ENCODE assay signal across 8 cellular contexts in genomic region chr9:127223810-127224177, GRCh38. TPM values are rescaled to one million over a fixed set of nuclear protein-coding genes. Genes with fewer than 3 reads are reported as not detected.
DNase-seq lines count a peak whose midpoint lies in the region; ATAC-seq and TF ChIP-seq lines count a peak whose summit lies in the region.

No MANE protein-coding gene starts in this region.

- peaks cover 0 to 6% (median 2%) of the 10 kb centered on the region in 5 donors for H3K27me3 Mint-ChIP-seq in naive thymus-derived CD8-positive, alpha-beta T cell

- CTCF ChIA-PET in AG04450 (lab: Charles Lee) (interaction anchor here (1.0 to 1.2 kb wide), 2 partner anchors 10 to 173 kb away, joined by 3 to 4 read pairs; partner anchors contain the start of gene SLC2A8), IMR-90 (lab: Yijun Ruan, JAX) (interaction anchor here (1.0 to 1.3 kb wide), 2 partner anchors 9 to 173 kb away, joined by 4 to 6 read pairs; partner anchors contain the start of gene SLC2A8)

- WGBS in IMR-90 (ENCODE audit: extremely low coverage in 2 of 2, insufficient read length in 1 of 2), 2 experiments: 31% methylated on average over 2 of the region's 8 CpGs; no CpG with 5 or more reads in 1 of the 2 experiments

- H3K4ac ChIP-seq in IMR-90 (ENCODE audit: low read depth, low read length): no peak overlapping the region

- dilution Hi-C loops in IMR-90 (cut with HindIII; ENCODE audit: low sequenced_read_pairs, unreplicated experiment): no loop called here

- DNase-seq in AG04450 (ENCODE audit: low read depth, low spot score): no peak
- no peak for DNase-seq in IMR-90
- no peak for DNase-seq in colonic mucosa
- peak in 1 of 10 donors; percentile 27 for DNase-seq in naive thymus-derived CD8-positive, alpha-beta T cell
- DNase-seq in superior temporal gyrus (ENCODE audit: extremely low spot score): no peak

- no peak overlapping the region for H2BK15ac ChIP-seq in IMR-90 (ENCODE audit: low read depth, low read length)

- H3K36me3 ChIP-seq in IMR-90 (ENCODE audit: control insufficient read depth, insufficient read depth, low read length) (no peaks in the 10 kb centered on the region), colonic mucosa (no peaks in the 10 kb centered on the region)

- H3K9me3 ChIP-seq in AG04450 (ENCODE audit: control insufficient read depth, insufficient read depth, low read length) (peaks cover 7% of the 10 kb centered on the region; the same call in 1 of the 2 replicates), IMR-90 (ENCODE audit: control insufficient read depth, insufficient read depth, low read length) (no peaks in the 10 kb centered on the region), colonic mucosa (no peaks in the 10 kb centered on the region)

- H3K18ac ChIP-seq in IMR-90 (ENCODE audit: low read depth, low read length): no peak overlapping the region

- no peak overlapping the region; a peak in 1 of 4 replicates for H4K8ac ChIP-seq in IMR-90 (ENCODE audit: low read depth in 2 of 2, low read length in 2 of 2)

- H3K14ac ChIP-seq in IMR-90 (replicated peaks; ENCODE audit: low read depth, low read length): no peak overlapping the region

- H3K4me1 ChIP-seq in IMR-90 (ENCODE audit: control insufficient read depth, insufficient read depth, low read length) (no peaks in the 10 kb centered on the region), colonic mucosa (peaks cover 3% of the 10 kb centered on the region)

- H4K20me1 ChIP-seq in IMR-90 (ENCODE audit: insufficient read depth, low read length): no peaks in the 10 kb centered on the region; the same call in 1 of the 2 replicates

- H3K36me3 Mint-ChIP-seq in naive thymus-derived CD8-positive, alpha-beta T cell: no peaks in the 10 kb centered on the region

- POLR2A ChIA-PET in AG04450 (lab: Yijun Ruan, JAX) (interaction anchor here (1.0 to 1.9 kb wide), 3 partner anchors 13 to 200 kb away, joined by 4 to 7 read pairs (median 4); partner anchors contain the start of gene ZNF79), IMR-90 (lab: Charles Lee; ENCODE audit: unreplicated experiment) (no interaction called here)
- POLR2A ChIA-PET in naive thymus-derived CD8-positive, alpha-beta T cell (lab: Charles Lee): interaction anchor here (0.6 to 3.7 kb wide), 6 partner anchors 13 to 227 kb away, joined by 3 to 23 read pairs (median 5); partner anchors contain the start of genes LRSAM1 and RPL12

- no peak overlapping the region for H3K9ac ChIP-seq in IMR-90 (ENCODE audit: low read depth, low read length)
- H3K9ac ChIP-seq in colonic mucosa (ENCODE audit: low read depth in 2 of 2, low read length in 2 of 2): peak overlapping the region in 1 of 2 donors; percentile 46

- peaks cover 21% of the 10 kb centered on the region for H3K27me3 ChIP-seq in AG04450 (ENCODE audit: control insufficient read depth, insufficient read depth, low read length)
- H3K27me3 ChIP-seq in IMR-90 (ENCODE audit: control insufficient read depth, insufficient read depth, low read length): peaks cover 29% of the 10 kb centered on the region
- no peaks in the 10 kb centered on the region for H3K27me3 ChIP-seq in colonic mucosa

- H2BK5ac ChIP-seq in IMR-90 (ENCODE audit: low read depth, low read length, poor library complexity, severe bottlenecking): no peak overlapping the region

- no peak overlapping the region for H2AK9ac ChIP-seq in IMR-90 (replicated peaks; ENCODE audit: low read depth, low read length, poor library complexity)

- no peak overlapping the region for H4K91ac ChIP-seq in IMR-90 (ENCODE audit: insufficient read depth, low read depth, low read length)

- TF ChIP-seq POLR2A in IMR-90 (IDR thresholded peaks at IDR 0.05; ENCODE audit: low read depth, low read length): no peak

- H2AFZ ChIP-seq in IMR-90 (replicated peaks; ENCODE audit: low read length, poor library complexity): peak overlapping the region; percentile 98

- BruUV-seq in IMR-90 (replicated peaks; lab: Mats Ljungman, UMichigan): no TSS peak

- ATAC-seq in IMR-90 (ENCODE audit: low read depth): no peak
- peak in 1 of 2 donors; percentile 2 for ATAC-seq in naive thymus-derived CD8-positive, alpha-beta T cell
- no peak for ATAC-seq in GM21390 (IDR thresholded peaks at IDR 0.05; ENCODE audit: unreplicated experiment)
- ATAC-seq in HG03045 (IDR thresholded peaks at IDR 0.05; ENCODE audit: unreplicated experiment): no peak
- ATAC-seq in HG03196 (IDR thresholded peaks at IDR 0.05; ENCODE audit: unreplicated experiment): no peak

- H3K9me3 Mint-ChIP-seq in naive thymus-derived CD8-positive, alpha-beta T cell: no peaks in the 10 kb centered on the region

- H4K5ac ChIP-seq in IMR-90 (ENCODE audit: low read depth, low read length): no peak overlapping the region

- peaks cover 2% of the 10 kb centered on the region; the same call in 1 of the 2 replicates for H3K9me1 ChIP-seq in IMR-90 (ENCODE audit: insufficient read depth, low read length)

- H3K27ac Mint-ChIP-seq in naive thymus-derived CD8-positive, alpha-beta T cell: peak overlapping the region in 5 of 10 donors; percentile 11 to 98 (median 73)

- H3K56ac ChIP-seq in IMR-90 (ENCODE audit: extremely low read depth, insufficient read depth, low read length): no peak overlapping the region

- TF ChIP-seq CTCF in AG04450 (IDR thresholded peaks at IDR 0.05; ENCODE audit: low read depth, low read length): no peak
- TF ChIP-seq CTCF in IMR-90 (conservative IDR thresholded peaks at IDR 0.05; ENCODE audit: low read depth, low read length): no peak
- TF ChIP-seq CTCF in colonic mucosa (IDR thresholded peaks at IDR 0.05): no peak

- H3K4me2 ChIP-seq in IMR-90 (ENCODE audit: low read depth, low read length): peak overlapping the region; percentile 82

- no peak overlapping the region for H3K23ac ChIP-seq in IMR-90 (ENCODE audit: low read depth, low read length)

- no peak overlapping the region for H2BK20ac ChIP-seq in IMR-90 (ENCODE audit: low read depth, low read length)

- intact Hi-C loops in IMR-90 (cut with micrococcal nuclease): loop anchor here (10.0 kb wide), 1 partner anchor 201 kb away; the partner anchor contains the start of gene ZNF79
- intact Hi-C loops in colonic mucosa (cut with DNase I): no loop called here

- no peak overlapping the region for H2BK120ac ChIP-seq in IMR-90 (ENCODE audit: low read depth, low read length)

- no peaks in the 10 kb centered on the region for H3K79me1 ChIP-seq in IMR-90 (ENCODE audit: low read depth in 1 of 2, low read length in 2 of 2)

- peak overlapping the region; percentile 50 to 91 (median 87) for H3K4me3 Mint-ChIP-seq in naive thymus-derived CD8-positive, alpha-beta T cell

- H3K27ac ChIP-seq in AG04450 (ENCODE audit: low read depth, low read length) (no peak overlapping the region), IMR-90 (ENCODE audit: insufficient read depth, low read length) (no peak overlapping the region), colonic mucosa (no peak overlapping the region)

- in situ Hi-C loops in IMR-90 (cut with MboI; ENCODE audit: low sequenced_read_pairs): no loop called here

- peaks cover 22 to 48% (median 39%) of the 10 kb centered on the region in 4 donors for H3K4me1 Mint-ChIP-seq in naive thymus-derived CD8-positive, alpha-beta T cell

- H2AK5ac ChIP-seq in IMR-90 (ENCODE audit: low read depth, low read length): no peak overlapping the region

- no peak for TF ChIP-seq RAD21 in IMR-90 (IDR thresholded peaks at IDR 0.05; ENCODE audit: low read length)

- H3K4me3 ChIP-seq in AG04450 (ENCODE audit: low read depth, low read length): peak overlapping the region; percentile 68
- H3K4me3 ChIP-seq in IMR-90 (ENCODE audit: insufficient read depth, low read depth, low read length): peak overlapping the region; percentile 85
- H3K4me3 ChIP-seq in colonic mucosa: peak overlapping the region; percentile 45

TF ChIP-seq in IMR-90, 13 proteins besides CTCF, POLR2A, EP300 and RAD21 (continues in another document):
- no peak for TF ChIP-seq FOS (IDR thresholded peaks at IDR 0.05; ENCODE audit: low read depth, low read length)
- no peak for TF ChIP-seq MXI1 (IDR thresholded peaks at IDR 0.05; ENCODE audit: borderline replicate concordance, low read depth, low read length)
- no peak for TF ChIP-seq MAFK (IDR thresholded peaks at IDR 0.05; ENCODE audit: low read depth, low read length)
- no peak for TF ChIP-seq ELK1 (IDR thresholded peaks at IDR 0.05; ENCODE audit: borderline replicate concordance, low read depth, low read length)
- TF ChIP-seq RFX5 (IDR thresholded peaks at IDR 0.05; ENCODE audit: low read depth, low read length): no peak
- no peak for TF ChIP-seq USF2 (IDR thresholded peaks at IDR 0.05; ENCODE audit: low read depth, low read length)
- TF ChIP-seq RCOR1 (IDR thresholded peaks at IDR 0.05; ENCODE audit: insufficient replicate concordance, low read length): no peak
- no peak for TF ChIP-seq MAZ (IDR thresholded peaks at IDR 0.05; ENCODE audit: borderline replicate concordance, low read depth, low read length)
- TF ChIP-seq CHD1 (IDR thresholded peaks at IDR 0.05; ENCODE audit: low read depth, low read length): no peak
- TF ChIP-seq SMC3 (IDR thresholded peaks at IDR 0.05; ENCODE audit: low read depth, low read length): no peak
- no peak for TF ChIP-seq BHLHE40 (IDR thresholded peaks at IDR 0.05; ENCODE audit: low read depth, low read length)

RNA-seq across cellular contexts. Expression of gene GARNL3, which starts 40.8 kb away (rescaled TPM):
- polyA plus RNA-seq in AG04450 (2011; rRNA removed) (2.2 and 2.7 TPM in 2 replicates), IMR-90 (2012; rRNA removed) (1.9 and 2.2 TPM in 2 replicates)
- 3.8 and 4.2 TPM in 2 replicates for polyA minus RNA-seq in AG04450 (2011; rRNA and poly(A)+ RNA removed)
- total RNA-seq in IMR-90 (2012; rRNA removed) (3.9 and 5.0 TPM in 2 replicates), colonic mucosa (1 to 10 TPM; 4.1 to 5.1 TPM)
- 0.91 and 1.0 TPM in 2 replicates for polyA plus RNA-seq in IMR-90 (2012; cell fraction: cytosol; rRNA removed)
- 3.1 and 10.9 TPM in 2 replicates for polyA plus RNA-seq in IMR-90 (2012; cell fraction: nucleus; rRNA removed; ENCODE audit: low replicate concordance)
- total RNA-seq in naive thymus-derived CD8-positive, alpha-beta T cell: 1 to 10 TPM; 1.9 to 2.0 TPM
- under 1 TPM in 1 of 3 donors, not detected in 2; 0.43 TPM for polyA plus RNA-seq in naive thymus-derived CD8-positive, alpha-beta T cell
